Comparison of ENCODE assay signal across 8 cellular contexts in the genomic region with DNA sequence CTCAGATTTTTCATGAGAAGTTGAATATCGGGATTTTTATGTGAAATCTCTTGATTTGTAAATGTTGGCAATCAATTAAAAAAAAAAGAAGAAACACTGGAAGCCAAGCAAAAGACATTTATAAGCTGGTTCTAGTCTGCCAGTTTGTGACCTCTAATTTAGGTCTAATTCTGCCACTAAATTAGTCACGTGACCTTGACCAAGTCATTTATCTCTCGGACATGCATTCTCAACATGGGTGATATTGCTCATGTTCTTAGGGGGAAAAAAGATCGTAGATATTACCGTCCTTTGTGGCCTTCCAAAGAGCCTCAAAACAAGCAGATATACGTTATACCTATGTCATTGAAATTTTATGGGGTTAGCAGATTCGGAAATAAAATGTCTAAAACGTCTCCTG. TPM values are rescaled to one million over a fixed set of nuclear protein-coding genes. Genes with fewer than 3 reads are reported as not detected.
A peak's percentile ranks its signal among the peaks of the same experiment; 100 is the strongest.
DNase-seq lines count a peak whose midpoint lies in the region; ATAC-seq and TF ChIP-seq lines count a peak whose summit lies in the region.

No MANE protein-coding gene starts in this region.

- intact Hi-C loops in heart left ventricle (cut with DNase I) = loop anchor here in 1 of 10 donors (5.0 kb wide), 1 partner anchor 136 kb away; no protein-coding TSS in a partner anchor
- intact Hi-C loops in cardiac septum (cut with DNase I) = loop anchor here (2.0 kb wide), 1 partner anchor 135 kb away; no protein-coding TSS in a partner anchor
- intact Hi-C loops in lower lobe of right lung (cut with DNase I) = no loop called here
- intact Hi-C loops in uterus (cut with DNase I; ENCODE audit: low total_unique reads) = no loop called here

- DNase-seq in heart left ventricle = no peak
- no peak for DNase-seq in cardiac septum (ENCODE audit: low spot score)
- no peak for DNase-seq in astrocyte of the spinal cord (ENCODE audit: low read depth, low spot score)
- no peak for DNase-seq in lower lobe of right lung
- no peak for DNase-seq in uterus
- no peak for DNase-seq in stimulated activated CD4-positive, alpha-beta T cell treated with anti-CD3 and anti-CD28 coated beads, Interleukin-15, amount 100 ng/mL, for 24 hours

- peaks cover 0 to 22% (median 14%) of the 10 kb centered on the region in 12 donors for H3K4me1 ChIP-seq in heart left ventricle
- peaks cover 14% of the 10 kb centered on the region for H3K4me1 ChIP-seq in lower lobe of right lung
- no peaks in the 10 kb centered on the region for H3K4me1 ChIP-seq in uterus

- peaks cover 0 to 4% (median 0%) of the 10 kb centered on the region in 12 donors for H3K9me3 ChIP-seq in heart left ventricle
- no peaks in the 10 kb centered on the region for H3K9me3 ChIP-seq in lower lobe of right lung
- H3K9me3 ChIP-seq in uterus = no peaks in the 10 kb centered on the region

- peak overlapping the region in 11 of 12 donors; percentile 83 to 95 (median 88) for H3K27ac ChIP-seq in heart left ventricle
- H3K27ac ChIP-seq in lower lobe of right lung = peak overlapping the region; percentile 90
- H3K27ac ChIP-seq in uterus = peak overlapping the region; percentile 78 to 85

- ATAC-seq in heart left ventricle (no peak), lower lobe of right lung (no peak), HG03196 (IDR thresholded peaks at IDR 0.05; ENCODE audit: unreplicated experiment) (no peak), GM19397 (IDR thresholded peaks at IDR 0.05; ENCODE audit: unreplicated experiment) (no peak)

- H3K27me3 ChIP-seq in heart left ventricle (no peaks in the 10 kb centered on the region), lower lobe of right lung (ENCODE audit: low read depth) (no peaks in the 10 kb centered on the region), uterus (peaks cover 0 to 3% of the 10 kb centered on the region in 2 donors)

- TF ChIP-seq CTCF in heart left ventricle (IDR thresholded peaks at IDR 0.05) (no peak), astrocyte of the spinal cord (IDR thresholded peaks at IDR 0.05; ENCODE audit: low read depth, low read length) (no peak), lower lobe of right lung (IDR thresholded peaks at IDR 0.05) (no peak), uterus (IDR thresholded peaks at IDR 0.05) (no peak)

- H3K4me3 ChIP-seq in heart left ventricle (peak overlapping the region; percentile 75 to 99 (median 90)), astrocyte of the spinal cord (ENCODE audit: low read depth, low read length) (peak overlapping the region; percentile 82), lower lobe of right lung (peak overlapping the region; percentile 82), uterus (peak overlapping the region; percentile 81 to 85)

- WGBS in heart left ventricle, 4 donors = 39 to 56% (median 50%) methylated on average over 8 of the region's 8 CpGs

- in situ Hi-C loops in astrocyte of the spinal cord (cut with HindIII; ENCODE audit: low sequenced_read_pairs) = no loop called here

- H3K36me3 ChIP-seq in heart left ventricle (no peaks in the 10 kb centered on the region), lower lobe of right lung (no peaks in the 10 kb centered on the region), uterus (no peaks in the 10 kb centered on the region)

- no peak for TF ChIP-seq POLR2A in heart left ventricle (IDR thresholded peaks at IDR 0.05)
- no peak for TF ChIP-seq POLR2A in uterus (IDR thresholded peaks at IDR 0.05)

RNA-seq across cellular contexts. Expression of a gene that starts 52.9 kb away (rescaled TPM):
- total RNA-seq in heart left ventricle (10 to 100 TPM in 3 of 9 donors, 1 to 10 TPM in 6; 6.4 to 12.3 (median 9.5) TPM), cardiac septum (14.0 TPM), lower lobe of right lung (11.0 TPM), uterus (10 to 100 TPM in 3 of 4 donors, 1 to 10 TPM in 1; 5.9 to 21.6 (median 14.9) TPM)
- 1 to 10 TPM; 6.0 to 7.9 TPM for polyA plus RNA-seq in heart left ventricle
